ENCODE assay signal across 9 cellular contexts in the genomic region with DNA sequence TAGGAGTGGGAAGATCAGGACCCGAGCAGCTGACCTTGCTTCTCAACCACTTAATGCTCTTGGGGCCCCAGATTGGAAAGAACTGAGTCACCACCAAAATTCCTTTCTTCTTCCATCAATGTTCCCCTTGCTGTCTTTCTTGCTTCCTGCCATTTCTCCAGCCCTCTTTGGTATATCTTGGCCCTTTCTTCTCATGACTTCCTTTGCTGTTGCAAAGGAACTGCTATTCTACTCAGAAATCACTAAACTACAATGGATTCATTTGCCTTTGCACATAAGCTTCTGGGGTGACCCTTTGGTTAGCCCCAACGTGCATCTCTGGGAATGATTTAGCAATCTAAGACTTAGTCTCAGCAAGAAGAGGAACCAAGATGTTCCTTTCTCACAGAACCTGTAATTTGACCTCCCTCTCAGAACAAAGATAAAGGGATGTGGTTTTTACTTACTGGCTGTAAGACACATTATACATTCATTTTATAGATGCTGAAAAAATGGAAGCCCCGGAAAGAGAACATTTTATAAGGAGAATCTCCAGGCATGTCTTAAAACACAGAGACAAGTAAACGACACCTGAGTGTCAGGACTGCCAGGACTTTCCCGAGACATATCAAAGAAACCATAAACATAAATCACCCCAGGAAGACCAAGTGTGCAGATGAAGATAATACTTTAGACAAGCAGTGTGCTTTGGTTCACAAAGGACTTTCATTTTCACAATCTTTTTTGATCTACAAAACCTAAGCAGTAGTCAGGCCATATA.
DNase-seq lines count a peak whose midpoint lies in the region; ATAC-seq and TF ChIP-seq lines count a peak whose summit lies in the region.
"Had no signal": no experiment of that assay in that cellular context is flagged by ENCODE, and none has a peak within 500 bp of the region (broad histone marks: within the 10 kb centered on the region; RNA-seq: fewer than 3 reads in every experiment).

No MANE protein-coding gene starts in this region.

- intact Hi-C loops in testis (cut with DNase I; ENCODE audit: low total_unique reads): no loop called here

- peaks cover 8% of the 10 kb centered on the region for H3K4me1 Mint-ChIP-seq in endodermal cell

- no peak for TF ChIP-seq POLR2A in testis (IDR thresholded peaks at IDR 0.05)

- no peak overlapping the region for H2AK5ac ChIP-seq in mesenchymal stem cell (ENCODE audit: low read length, severe bottlenecking)

- ATAC-seq in GM18873 (IDR thresholded peaks at IDR 0.05; ENCODE audit: low FRiP score, unreplicated experiment) (peak; percentile 73), HG02938 (IDR thresholded peaks at IDR 0.05; ENCODE audit: unreplicated experiment) (peak; percentile 80)
- ATAC-seq: Panc1 had no signal

- H2BK5ac ChIP-seq in mesenchymal stem cell (ENCODE audit: low read depth, low read length, poor library complexity, severe bottlenecking): no peak overlapping the region

- no peaks in the 10 kb centered on the region for H3K79me1 ChIP-seq in mesenchymal stem cell (replicated peaks; ENCODE audit: low read length, poor library complexity, severe bottlenecking)

- H2BK12ac ChIP-seq in mesenchymal stem cell (ENCODE audit: low read length in 2 of 2): no peak overlapping the region

- H3K27ac ChIP-seq in mesenchymal stem cell (ENCODE audit: low read length, poor library complexity, severe bottlenecking): no peak overlapping the region
- no peak overlapping the region for H3K27ac ChIP-seq in endodermal cell (ENCODE audit: low read depth, low read length)
- no peak overlapping the region for H3K27ac ChIP-seq in testis

- H3K4me3 Mint-ChIP-seq in endodermal cell: no peak overlapping the region

- H3K9me3 ChIP-seq in mesenchymal stem cell (ENCODE audit: control insufficient read depth, low read length) (no peaks in the 10 kb centered on the region), endodermal cell (ENCODE audit: control insufficient read depth, low read length) (peaks cover 27% of the 10 kb centered on the region), testis (no peaks in the 10 kb centered on the region)

- no peak overlapping the region for H2AFZ ChIP-seq in mesenchymal stem cell (ENCODE audit: low read depth, low read length)

- TF ChIP-seq CTCF in endodermal cell (conservative IDR thresholded peaks at IDR 0.05) (no peak), testis (IDR thresholded peaks at IDR 0.05) (no peak)

- WGBS in mesenchymal stem cell: 46% methylated on average over 4 of the region's 5 CpGs
- WGBS in endodermal cell (ENCODE audit: insufficient coverage in 1 of 2, insufficient read length in 1 of 2), 2 experiments: 90% methylated on average over 4 to 5 of the region's 5 CpGs
- WGBS in testis, 2 donors: 65 to 66% methylated on average over 5 of the region's 5 CpGs

- no peak overlapping the region for H3K9ac ChIP-seq in mesenchymal stem cell (ENCODE audit: low read length)
- H3K9ac ChIP-seq in endodermal cell (ENCODE audit: extremely low read depth, low read length, poor library complexity, severe bottlenecking): no peak overlapping the region

- H3K4me3 ChIP-seq in mesenchymal stem cell (ENCODE audit: insufficient read depth in 1 of 2, low read depth in 1 of 2, low read length in 2 of 2) (no peak overlapping the region), endodermal cell (ENCODE audit: low read length) (no peak overlapping the region), testis (no peak overlapping the region)

- no peaks in the 10 kb centered on the region for H3K27me3 ChIP-seq in mesenchymal stem cell (ENCODE audit: control insufficient read depth in 1 of 2, insufficient read depth in 1 of 2, low read length in 2 of 2)
- no peaks in the 10 kb centered on the region for H3K27me3 ChIP-seq in endodermal cell (ENCODE audit: control insufficient read depth, insufficient read depth, low read length, poor library complexity, severe bottlenecking)
- no peaks in the 10 kb centered on the region for H3K27me3 ChIP-seq in testis

- no peak overlapping the region for H2BK15ac ChIP-seq in mesenchymal stem cell (ENCODE audit: low read depth, poor library complexity, severe bottlenecking)

- H3K36me3 ChIP-seq in mesenchymal stem cell (ENCODE audit: control insufficient read depth in 1 of 2, insufficient read depth in 2 of 2, low read depth in 1 of 2, low read length in 2 of 2) (no peaks in the 10 kb centered on the region), endodermal cell (ENCODE audit: control insufficient read depth, insufficient read depth, low read length) (no peaks in the 10 kb centered on the region), testis (ENCODE audit: low read depth, missing control alignments) (no peaks in the 10 kb centered on the region)

- H3K9me3 Mint-ChIP-seq in endodermal cell: peaks cover 1% of the 10 kb centered on the region

- no peaks in the 10 kb centered on the region for H3K36me3 Mint-ChIP-seq in endodermal cell (ENCODE audit: low read depth)

- H3K4me1 ChIP-seq in mesenchymal stem cell (ENCODE audit: control insufficient read depth, insufficient read depth, low read depth, low read length) (no peaks in the 10 kb centered on the region), endodermal cell (ENCODE audit: control insufficient read depth, insufficient read depth, low read length) (peaks cover 5% of the 10 kb centered on the region), testis (no peaks in the 10 kb centered on the region)

- no peak overlapping the region for H2BK120ac ChIP-seq in mesenchymal stem cell (ENCODE audit: low read depth, low read length)

- no peak overlapping the region for H3K4me2 ChIP-seq in mesenchymal stem cell (ENCODE audit: low read length, poor library complexity, severe bottlenecking)

- no peak overlapping the region for H4K8ac ChIP-seq in mesenchymal stem cell (ENCODE audit: low read length)

- no peak overlapping the region for H4K91ac ChIP-seq in mesenchymal stem cell (ENCODE audit: low read length)

- H3K27me3 Mint-ChIP-seq in endodermal cell (ENCODE audit: insufficient read depth): no peaks in the 10 kb centered on the region

- H3K18ac ChIP-seq in mesenchymal stem cell (ENCODE audit: low read depth in 1 of 2, low read length in 2 of 2): no peak overlapping the region

- no peak overlapping the region for H3K23ac ChIP-seq in mesenchymal stem cell (ENCODE audit: low read length in 2 of 2)

- no peak overlapping the region for H3K4ac ChIP-seq in mesenchymal stem cell (ENCODE audit: low read depth in 1 of 2, low read length in 2 of 2)

- H3K14ac ChIP-seq in mesenchymal stem cell (ENCODE audit: low read length in 2 of 2): no peak overlapping the region

- H3K27ac Mint-ChIP-seq in endodermal cell: no peak overlapping the region

- DNase-seq in SKM-1 treated with dmso at 0.1 percent for 144 hours (lab: John Stamatoyannopoulos, UW; ENCODE audit: unreplicated experiment) (peak; percentile 93), mesenchymal stem cell (peak; percentile 84), DMS114 treated with DMSO at 0.1 percent for 48 hours (lab: John Stamatoyannopoulos, UW; ENCODE audit: unreplicated experiment) (no peak), nucleus accumbens (lab: John Stamatoyannopoulos, UW) (no peak), endodermal cell (no peak), testis (no peak)

Comparison
In these comparisons a context has a peak if more than half of its experiments do, and no peak if none do; other contexts are left out.
1. DNase-seq: peak in SKM-1 treated with dmso at 0.1 percent for 144 hours (single experiment) and mesenchymal stem cell (single experiment); none in DMS114 treated with DMSO at 0.1 percent for 48 hours (single experiment), nucleus accumbens (0 of 56), endodermal cell (single experiment) and testis (single experiment).